Comparison of ENCODE assay signal across 11 cellular contexts in the genomic region with DNA sequence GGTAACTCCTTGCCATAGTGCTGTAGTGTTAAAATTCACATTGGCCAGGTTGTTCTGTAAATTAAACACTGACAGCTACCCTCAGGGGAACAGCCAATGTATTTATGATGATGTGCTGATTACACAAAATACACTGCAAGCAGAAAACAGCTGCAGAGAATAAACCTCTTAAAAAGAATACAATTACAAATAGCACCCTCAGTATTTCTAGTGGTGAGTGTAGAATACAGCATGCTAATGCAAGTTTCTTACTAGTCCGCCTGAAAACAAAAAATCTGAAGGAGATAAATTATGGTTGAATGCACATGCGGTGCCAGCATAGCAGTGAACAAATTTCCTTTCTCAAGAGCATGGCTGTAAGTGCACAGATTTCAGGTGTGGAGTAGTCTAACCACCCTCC.
A peak's percentile ranks its signal among the peaks of the same experiment; 100 is the strongest.
DNase-seq lines count a peak whose midpoint lies in the region; ATAC-seq and TF ChIP-seq lines count a peak whose summit lies in the region.
"Had no signal": no experiment of that assay in that cellular context is flagged by ENCODE, and none has a peak within 500 bp of the region (broad histone marks: within the 10 kb centered on the region; RNA-seq: fewer than 3 reads in every experiment).

No MANE protein-coding gene starts in this region.

- ATAC-seq in GM21786 (IDR thresholded peaks at IDR 0.05; ENCODE audit: unreplicated experiment) = no peak

- no peak overlapping the region for H3K27ac ChIP-seq in VCaP
- H3K27ac ChIP-seq: 22Rv1, BLaER1 had no signal

- 0 out of 2 replicates have a peak, but pooled peaks have one; percentile 11 for TF ChIP-seq CTCF in VCaP (conservative IDR thresholded peaks at IDR 0.05)

- peak; percentile 33 for DNase-seq in DMS 273 (lab: John Stamatoyannopoulos, UW; ENCODE audit: unreplicated experiment)
- no peak for DNase-seq in DMS 273 treated with DMSO at 0.1 percent for 48 hours (lab: John Stamatoyannopoulos, UW)
- peak; percentile 13 for DNase-seq in NCI-H748 (lab: John Stamatoyannopoulos, UW; ENCODE audit: unreplicated experiment)
- no peak for DNase-seq in NCI-H748 treated with DMSO at 0.1 percent for 48 hours (lab: John Stamatoyannopoulos, UW)
- DNase-seq in NCI-H187 treated with DMSO at 0.1 percent for 48 hours (lab: John Stamatoyannopoulos, UW) = peak; percentile 48
- DNase-seq in glomerular visceral epithelial cell (ENCODE audit: extremely low spot score) = no peak
- DNase-seq: SHP77 treated with DMSO at 0.1 percent for 48 hours had no signal

Comparison
In these comparisons a context has a peak if more than half of its experiments do, and no peak if none do; other contexts are left out.
1. DNase-seq: peak in DMS 273 (single experiment), NCI-H748 (single experiment) and NCI-H187 treated with DMSO at 0.1 percent for 48 hours (single experiment); none in DMS 273 treated with DMSO at 0.1 percent for 48 hours (single experiment), NCI-H748 treated with DMSO at 0.1 percent for 48 hours (single experiment) and glomerular visceral epithelial cell (single experiment).